1 cellular context compared by ENCODE assay signal in genomic region chr2:68653538-68653982, GRCh38.
TF ChIP-seq lines count a peak whose summit lies in the region.

No MANE protein-coding gene starts in this region.

TF ChIP-seq in K562, 482 proteins besides CTCF, POLR2A, EP300 and RAD21 (continued from another document):
- TF ChIP-seq BCLAF1 (IDR thresholded peaks at IDR 0.05; ENCODE audit: borderline replicate concordance in 1 of 2, control insufficient read depth in 1 of 2, low read depth in 2 of 2, low read length in 1 of 2) (no peak), JUN (IDR thresholded peaks at IDR 0.05; ENCODE audit: borderline replicate concordance, low read depth, low read length) (peak; percentile 45; the same call in 1 of the 2 replicates), JUN (CRISPR knock-in tag; IDR thresholded peaks at IDR 0.05; ENCODE audit: borderline replicate concordance) (no peak), MAZ (CRISPR knock-in tag; conservative IDR thresholded peaks at IDR 0.05 in 1 of 2, IDR thresholded peaks at IDR 0.05 in 1 of 2) (0 out of 4 replicates have a peak, but pooled peaks of 1 of the 2 experiments have one; percentile 23), TRIM24 (IDR thresholded peaks at IDR 0.05) (peak in 1 of 2 experiments; percentile 43; a peak in 1 of 4 replicates), UBTF (IDR thresholded peaks at IDR 0.05; ENCODE audit: borderline replicate concordance in 1 of 2, low read depth in 2 of 2, low read length in 2 of 2) (0 out of 4 replicates have a peak, but pooled peaks of 1 of the 2 experiments have one; percentile 41), E4F1 (CRISPR knock-in tag; IDR thresholded peaks at IDR 0.05; ENCODE audit: borderline replicate concordance) (no peak), CXXC5 (CRISPR knock-in tag; IDR thresholded peaks at IDR 0.05) (peak; percentile 76), EHMT2 (IDR thresholded peaks at IDR 0.05) (0 out of 2 replicates have a peak, but pooled peaks have one; percentile 40), CBX1 (IDR thresholded peaks at IDR 0.05; ENCODE audit: low read depth) (no peak), HOMEZ (CRISPR knock-in tag; IDR thresholded peaks at IDR 0.05) (no peak), FOSL1 (tag; conservative IDR thresholded peaks at IDR 0.05) (peak; percentile 91), CTBP1 (IDR thresholded peaks at IDR 0.05; ENCODE audit: borderline replicate concordance) (peak; percentile 78; the same call in 1 of the 2 replicates), DIDO1 (tag; IDR thresholded peaks at IDR 0.05; ENCODE audit: low read depth) (no peak), ATF3 (IDR thresholded peaks at IDR 0.05) (peak; percentile 77), ATF3 (CRISPR knock-in tag; conservative IDR thresholded peaks at IDR 0.05) (no peak), SMAD4 (CRISPR knock-in tag; conservative IDR thresholded peaks at IDR 0.05) (0 out of 2 replicates have a peak, but pooled peaks have one; percentile 24), SMARCA4 (IDR thresholded peaks at IDR 0.05) (peak; percentile 83), CBFA2T3 (IDR thresholded peaks at IDR 0.05) (peak; percentile 45; the same call in 1 of the 2 replicates), ZFP36 (IDR thresholded peaks at IDR 0.05; ENCODE audit: low read depth, low read length, partially characterized antibody) (peak; percentile 34), MEF2A (IDR thresholded peaks at IDR 0.05; ENCODE audit: control insufficient read depth, low read depth, low read length) (no peak), CC2D1A (IDR thresholded peaks at IDR 0.05) (peak; percentile 57; the same call in 1 of the 2 replicates), KLF1 (tag; IDR thresholded peaks at IDR 0.05) (no peak), ZBTB7A (IDR thresholded peaks at IDR 0.05; ENCODE audit: borderline replicate concordance, control insufficient read depth, low read depth, low read length) (peak; percentile 23; the same call in 1 of the 2 replicates), BHLHE40 (IDR thresholded peaks at IDR 0.05; ENCODE audit: low read length) (peak; percentile 57), ZSCAN32 (CRISPR knock-in tag; IDR thresholded peaks at IDR 0.05) (no peak), GATA2 (CRISPR knock-in tag; IDR thresholded peaks at IDR 0.05) (no peak), SMARCE1 (IDR thresholded peaks at IDR 0.05) (peak; percentile 77), VEZF1 (CRISPR knock-in tag; IDR thresholded peaks at IDR 0.05) (peak; percentile 12; the same call in 1 of the 2 replicates), EP400 (IDR thresholded peaks at IDR 0.05) (peak; percentile 31; the same call in 1 of the 2 replicates), USF2 (CRISPR knock-in tag; IDR thresholded peaks at IDR 0.05) (no peak), ZBTB5 (IDR thresholded peaks at IDR 0.05) (peak; percentile 38; the same call in 1 of the 2 replicates), JUND (IDR thresholded peaks at IDR 0.05; ENCODE audit: borderline replicate concordance, low read depth, low read length) (peak; percentile 91), JUND (tag; IDR thresholded peaks at IDR 0.05; ENCODE audit: borderline replicate concordance, low read depth, low read length) (peak; percentile 88; the same call in 2 of the 3 replicates), SFPQ (IDR thresholded peaks at IDR 0.05; ENCODE audit: low read depth, low read length) (no peak), BCOR (IDR thresholded peaks at IDR 0.05) (0 out of 2 replicates have a peak, but pooled peaks have one; percentile 21), DPF2 (IDR thresholded peaks at IDR 0.05) (peak; percentile 77; the same call in 1 of the 2 replicates), ETV6 (IDR thresholded peaks at IDR 0.05; ENCODE audit: borderline replicate concordance in 1 of 2, low read depth in 2 of 2, low read length in 1 of 2) (peak; percentile 58 to 67; a peak in 2 of 4 replicates), ETV6 (CRISPR knock-in tag; IDR thresholded peaks at IDR 0.05; ENCODE audit: borderline replicate concordance) (no peak), HDAC1 (IDR thresholded peaks at IDR 0.05) (peak in 1 of 2 experiments; percentile 62; a peak in 1 of 4 replicates), ESRRA (IDR thresholded peaks at IDR 0.05; ENCODE audit: borderline replicate concordance, low read depth) (peak; percentile 85)
